In the genomic region with DNA sequence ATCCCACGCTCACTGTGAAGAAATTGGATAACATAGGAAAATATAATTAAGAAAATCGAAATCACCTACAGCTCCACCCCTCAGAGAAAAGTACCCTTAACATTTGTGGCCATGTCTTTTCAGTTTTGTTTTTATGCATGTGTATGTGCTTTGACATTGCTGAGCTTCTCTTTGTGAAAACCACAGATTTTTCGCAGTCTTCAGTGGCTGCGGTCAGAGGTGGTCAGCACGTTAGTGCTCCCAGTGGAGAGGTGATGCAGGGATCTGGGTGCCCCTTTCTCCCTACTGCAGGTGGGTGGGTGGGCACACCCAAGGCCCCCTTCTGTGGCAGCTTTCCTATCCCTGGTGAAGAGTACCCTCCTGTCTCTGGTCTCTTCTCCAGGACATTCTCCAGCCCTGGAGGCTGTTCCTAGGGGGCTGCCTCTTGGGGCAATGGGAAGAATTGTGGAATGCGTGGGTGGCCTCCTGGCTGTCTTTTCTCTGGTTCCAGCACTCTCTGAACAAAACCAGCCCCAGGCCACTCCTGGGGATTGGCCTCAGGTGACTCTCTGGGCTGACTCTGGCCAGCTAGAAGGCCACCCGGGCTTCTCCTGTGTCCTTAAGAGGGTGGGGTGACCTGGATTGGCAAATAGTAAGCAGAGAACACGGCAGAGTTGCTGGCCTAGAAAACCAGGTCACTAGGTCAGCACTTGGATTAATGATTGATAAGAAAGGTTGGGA, we compare ENCODE assay signal across 1 cellular context.
TF ChIP-seq lines count a peak whose summit lies in the region.

No MANE protein-coding gene starts in this region.

TF ChIP-seq in HepG2, 621 proteins besides CTCF, POLR2A, EP300 and RAD21 (continued from another document and continues in another):
- TF ChIP-seq, protein P1, sequence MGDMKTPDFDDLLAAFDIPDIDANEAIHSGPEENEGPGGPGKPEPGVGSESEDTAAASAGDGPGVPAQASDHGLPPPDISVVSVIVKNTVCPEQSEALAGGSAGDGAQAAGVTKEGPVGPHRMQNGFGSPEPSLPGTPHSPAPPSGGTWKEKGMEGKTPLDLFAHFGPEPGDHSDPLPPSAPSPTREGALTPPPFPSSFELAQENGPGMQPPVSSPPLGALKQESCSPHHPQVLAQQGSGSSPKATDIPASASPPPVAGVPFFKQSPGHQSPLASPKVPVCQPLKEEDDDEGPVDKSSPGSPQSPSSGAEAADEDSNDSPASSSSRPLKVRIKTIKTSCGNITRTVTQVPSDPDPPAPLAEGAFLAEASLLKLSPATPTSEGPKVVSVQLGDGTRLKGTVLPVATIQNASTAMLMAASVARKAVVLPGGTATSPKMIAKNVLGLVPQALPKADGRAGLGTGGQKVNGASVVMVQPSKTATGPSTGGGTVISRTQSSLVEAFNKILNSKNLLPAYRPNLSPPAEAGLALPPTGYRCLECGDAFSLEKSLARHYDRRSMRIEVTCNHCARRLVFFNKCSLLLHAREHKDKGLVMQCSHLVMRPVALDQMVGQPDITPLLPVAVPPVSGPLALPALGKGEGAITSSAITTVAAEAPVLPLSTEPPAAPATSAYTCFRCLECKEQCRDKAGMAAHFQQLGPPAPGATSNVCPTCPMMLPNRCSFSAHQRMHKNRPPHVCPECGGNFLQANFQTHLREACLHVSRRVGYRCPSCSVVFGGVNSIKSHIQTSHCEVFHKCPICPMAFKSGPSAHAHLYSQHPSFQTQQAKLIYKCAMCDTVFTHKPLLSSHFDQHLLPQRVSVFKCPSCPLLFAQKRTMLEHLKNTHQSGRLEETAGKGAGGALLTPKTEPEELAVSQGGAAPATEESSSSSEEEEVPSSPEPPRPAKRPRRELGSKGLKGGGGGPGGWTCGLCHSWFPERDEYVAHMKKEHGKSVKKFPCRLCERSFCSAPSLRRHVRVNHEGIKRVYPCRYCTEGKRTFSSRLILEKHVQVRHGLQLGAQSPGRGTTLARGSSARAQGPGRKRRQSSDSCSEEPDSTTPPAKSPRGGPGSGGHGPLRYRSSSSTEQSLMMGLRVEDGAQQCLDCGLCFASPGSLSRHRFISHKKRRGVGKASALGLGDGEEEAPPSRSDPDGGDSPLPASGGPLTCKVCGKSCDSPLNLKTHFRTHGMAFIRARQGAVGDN (CRISPR knock-in tag; IDR thresholded peaks at IDR 0.05), result peak; percentile 56
- TF ChIP-seq ARNT (IDR thresholded peaks at IDR 0.05) (no peak), ZKSCAN8 (CRISPR knock-in tag; IDR thresholded peaks at IDR 0.05; ENCODE audit: borderline replicate concordance) (no peak), HNRNPK (IDR thresholded peaks at IDR 0.05; ENCODE audit: low read depth, low read length, poor library complexity, severe bottlenecking) (no peak), PCBP2 (optimal IDR thresholded peaks at IDR 0.05; ENCODE audit: low read depth, low read length, poor library complexity, severe bottlenecking) (no peak), MED1 (CRISPR knock-in tag; IDR thresholded peaks at IDR 0.05) (peak; percentile 81), HNRNPH1 (optimal IDR thresholded peaks at IDR 0.05; ENCODE audit: low read depth, low read length) (no peak), CEBPG (CRISPR knock-in tag; IDR thresholded peaks at IDR 0.05) (peak; percentile 83), HNRNPLL (IDR thresholded peaks at IDR 0.05; ENCODE audit: low read depth, low read length, poor library complexity, severe bottlenecking) (no peak), PAF1 (CRISPR knock-in tag; IDR thresholded peaks at IDR 0.05) (no peak), HNF4G (IDR thresholded peaks at IDR 0.05; ENCODE audit: borderline replicate concordance, low read depth, low read length) (no peak), HNF4G (CRISPR knock-in tag; IDR thresholded peaks at IDR 0.05; ENCODE audit: borderline replicate concordance, low read depth) (no peak), REL (CRISPR knock-in tag; conservative IDR thresholded peaks at IDR 0.05) (no peak; the same call in 1 of the 2 replicates), HNF4A (CRISPR knock-in tag; IDR thresholded peaks at IDR 0.05) (peak; percentile 61; the same call in 1 of the 2 replicates), MIXL1 (CRISPR knock-in tag; IDR thresholded peaks at IDR 0.05) (no peak), POGZ (CRISPR knock-in tag; IDR thresholded peaks at IDR 0.05) (peak; percentile 55; the same call in 1 of the 2 replicates), ZNF83 (CRISPR knock-in tag; IDR thresholded peaks at IDR 0.05; ENCODE audit: borderline replicate concordance) (no peak), NFYB (CRISPR knock-in tag; IDR thresholded peaks at IDR 0.05) (0 out of 2 replicates have a peak, but pooled peaks have one; percentile 45), RBM22 (optimal IDR thresholded peaks at IDR 0.05; ENCODE audit: low read length) (no peak), ZNF3 (CRISPR knock-in tag; IDR thresholded peaks at IDR 0.05) (no peak), BCL6 (CRISPR knock-in tag; IDR thresholded peaks at IDR 0.05) (peak; percentile 95), TEAD2 (CRISPR knock-in tag; IDR thresholded peaks at IDR 0.05) (no peak), HOXD1 (CRISPR knock-in tag; IDR thresholded peaks at IDR 0.05) (no peak), SRSF1 (optimal IDR thresholded peaks at IDR 0.05; ENCODE audit: low read depth, low read length) (no peak), MEF2D (CRISPR knock-in tag; IDR thresholded peaks at IDR 0.05) (0 out of 2 replicates have a peak, but pooled peaks have one; percentile 17), RXRB (CRISPR knock-in tag; IDR thresholded peaks at IDR 0.05; ENCODE audit: borderline replicate concordance) (peak; percentile 99), ELF4 (CRISPR knock-in tag; IDR thresholded peaks at IDR 0.05; ENCODE audit: borderline replicate concordance) (no peak)
- TF ChIP-seq, protein P2, sequence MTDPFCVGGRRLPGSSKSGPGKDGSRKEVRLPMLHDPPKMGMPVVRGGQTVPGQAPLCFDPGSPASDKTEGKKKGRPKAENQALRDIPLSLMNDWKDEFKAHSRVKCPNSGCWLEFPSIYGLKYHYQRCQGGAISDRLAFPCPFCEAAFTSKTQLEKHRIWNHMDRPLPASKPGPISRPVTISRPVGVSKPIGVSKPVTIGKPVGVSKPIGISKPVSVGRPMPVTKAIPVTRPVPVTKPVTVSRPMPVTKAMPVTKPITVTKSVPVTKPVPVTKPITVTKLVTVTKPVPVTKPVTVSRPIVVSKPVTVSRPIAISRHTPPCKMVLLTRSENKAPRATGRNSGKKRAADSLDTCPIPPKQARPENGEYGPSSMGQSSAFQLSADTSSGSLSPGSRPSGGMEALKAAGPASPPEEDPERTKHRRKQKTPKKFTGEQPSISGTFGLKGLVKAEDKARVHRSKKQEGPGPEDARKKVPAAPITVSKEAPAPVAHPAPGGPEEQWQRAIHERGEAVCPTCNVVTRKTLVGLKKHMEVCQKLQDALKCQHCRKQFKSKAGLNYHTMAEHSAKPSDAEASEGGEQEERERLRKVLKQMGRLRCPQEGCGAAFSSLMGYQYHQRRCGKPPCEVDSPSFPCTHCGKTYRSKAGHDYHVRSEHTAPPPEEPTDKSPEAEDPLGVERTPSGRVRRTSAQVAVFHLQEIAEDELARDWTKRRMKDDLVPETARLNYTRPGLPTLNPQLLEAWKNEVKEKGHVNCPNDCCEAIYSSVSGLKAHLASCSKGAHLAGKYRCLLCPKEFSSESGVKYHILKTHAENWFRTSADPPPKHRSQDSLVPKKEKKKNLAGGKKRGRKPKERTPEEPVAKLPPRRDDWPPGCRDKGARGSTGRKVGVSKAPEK (CRISPR knock-in tag; IDR thresholded peaks at IDR 0.05; ENCODE audit: borderline replicate concordance), result no peak
- TF ChIP-seq, protein P3, sequence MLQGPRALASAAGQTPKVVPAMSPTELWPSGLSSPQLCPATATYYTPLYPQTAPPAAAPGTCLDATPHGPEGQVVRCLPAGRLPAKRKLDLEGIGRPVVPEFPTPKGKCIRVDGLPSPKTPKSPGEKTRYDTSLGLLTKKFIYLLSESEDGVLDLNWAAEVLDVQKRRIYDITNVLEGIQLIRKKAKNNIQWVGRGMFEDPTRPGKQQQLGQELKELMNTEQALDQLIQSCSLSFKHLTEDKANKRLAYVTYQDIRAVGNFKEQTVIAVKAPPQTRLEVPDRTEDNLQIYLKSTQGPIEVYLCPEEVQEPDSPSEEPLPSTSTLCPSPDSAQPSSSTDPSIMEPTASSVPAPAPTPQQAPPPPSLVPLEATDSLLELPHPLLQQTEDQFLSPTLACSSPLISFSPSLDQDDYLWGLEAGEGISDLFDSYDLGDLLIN (CRISPR knock-in tag; IDR thresholded peaks at IDR 0.05; ENCODE audit: borderline replicate concordance), result no peak
- TF ChIP-seq, protein P4, sequence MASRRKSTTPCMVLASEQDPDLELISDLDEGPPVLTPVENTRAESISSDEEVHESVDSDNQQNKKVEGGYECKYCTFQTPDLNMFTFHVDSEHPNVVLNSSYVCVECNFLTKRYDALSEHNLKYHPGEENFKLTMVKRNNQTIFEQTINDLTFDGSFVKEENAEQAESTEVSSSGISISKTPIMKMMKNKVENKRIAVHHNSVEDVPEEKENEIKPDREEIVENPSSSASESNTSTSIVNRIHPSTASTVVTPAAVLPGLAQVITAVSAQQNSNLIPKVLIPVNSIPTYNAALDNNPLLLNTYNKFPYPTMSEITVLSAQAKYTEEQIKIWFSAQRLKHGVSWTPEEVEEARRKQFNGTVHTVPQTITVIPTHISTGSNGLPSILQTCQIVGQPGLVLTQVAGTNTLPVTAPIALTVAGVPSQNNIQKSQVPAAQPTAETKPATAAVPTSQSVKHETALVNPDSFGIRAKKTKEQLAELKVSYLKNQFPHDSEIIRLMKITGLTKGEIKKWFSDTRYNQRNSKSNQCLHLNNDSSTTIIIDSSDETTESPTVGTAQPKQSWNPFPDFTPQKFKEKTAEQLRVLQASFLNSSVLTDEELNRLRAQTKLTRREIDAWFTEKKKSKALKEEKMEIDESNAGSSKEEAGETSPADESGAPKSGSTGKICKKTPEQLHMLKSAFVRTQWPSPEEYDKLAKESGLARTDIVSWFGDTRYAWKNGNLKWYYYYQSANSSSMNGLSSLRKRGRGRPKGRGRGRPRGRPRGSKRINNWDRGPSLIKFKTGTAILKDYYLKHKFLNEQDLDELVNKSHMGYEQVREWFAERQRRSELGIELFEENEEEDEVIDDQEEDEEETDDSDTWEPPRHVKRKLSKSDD (CRISPR knock-in tag; IDR thresholded peaks at IDR 0.05; ENCODE audit: low read depth), result 0 out of 2 replicates have a peak, but pooled peaks have one; percentile 38
- TF ChIP-seq, protein P5, sequence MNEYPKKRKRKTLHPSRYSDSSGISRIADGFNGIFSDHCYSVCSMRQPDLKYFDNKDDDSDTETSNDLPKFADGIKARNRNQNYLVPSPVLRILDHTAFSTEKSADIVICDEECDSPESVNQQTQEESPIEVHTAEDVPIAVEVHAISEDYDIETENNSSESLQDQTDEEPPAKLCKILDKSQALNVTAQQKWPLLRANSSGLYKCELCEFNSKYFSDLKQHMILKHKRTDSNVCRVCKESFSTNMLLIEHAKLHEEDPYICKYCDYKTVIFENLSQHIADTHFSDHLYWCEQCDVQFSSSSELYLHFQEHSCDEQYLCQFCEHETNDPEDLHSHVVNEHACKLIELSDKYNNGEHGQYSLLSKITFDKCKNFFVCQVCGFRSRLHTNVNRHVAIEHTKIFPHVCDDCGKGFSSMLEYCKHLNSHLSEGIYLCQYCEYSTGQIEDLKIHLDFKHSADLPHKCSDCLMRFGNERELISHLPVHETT (CRISPR knock-in tag; conservative IDR thresholded peaks at IDR 0.05), result no peak
- TF ChIP-seq, protein P6, sequence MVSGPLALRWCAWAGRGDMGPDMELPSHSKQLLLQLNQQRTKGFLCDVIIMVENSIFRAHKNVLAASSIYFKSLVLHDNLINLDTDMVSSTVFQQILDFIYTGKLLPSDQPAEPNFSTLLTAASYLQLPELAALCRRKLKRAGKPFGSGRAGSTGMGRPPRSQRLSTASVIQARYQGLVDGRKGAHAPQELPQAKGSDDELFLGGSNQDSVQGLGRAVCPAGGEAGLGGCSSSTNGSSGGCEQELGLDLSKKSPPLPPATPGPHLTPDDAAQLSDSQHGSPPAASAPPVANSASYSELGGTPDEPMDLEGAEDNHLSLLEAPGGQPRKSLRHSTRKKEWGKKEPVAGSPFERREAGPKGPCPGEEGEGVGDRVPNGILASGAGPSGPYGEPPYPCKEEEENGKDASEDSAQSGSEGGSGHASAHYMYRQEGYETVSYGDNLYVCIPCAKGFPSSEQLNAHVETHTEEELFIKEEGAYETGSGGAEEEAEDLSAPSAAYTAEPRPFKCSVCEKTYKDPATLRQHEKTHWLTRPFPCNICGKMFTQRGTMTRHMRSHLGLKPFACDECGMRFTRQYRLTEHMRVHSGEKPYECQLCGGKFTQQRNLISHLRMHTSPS (CRISPR knock-in tag; IDR thresholded peaks at IDR 0.05; ENCODE audit: low read depth), result no peak
- TF ChIP-seq, protein P7, sequence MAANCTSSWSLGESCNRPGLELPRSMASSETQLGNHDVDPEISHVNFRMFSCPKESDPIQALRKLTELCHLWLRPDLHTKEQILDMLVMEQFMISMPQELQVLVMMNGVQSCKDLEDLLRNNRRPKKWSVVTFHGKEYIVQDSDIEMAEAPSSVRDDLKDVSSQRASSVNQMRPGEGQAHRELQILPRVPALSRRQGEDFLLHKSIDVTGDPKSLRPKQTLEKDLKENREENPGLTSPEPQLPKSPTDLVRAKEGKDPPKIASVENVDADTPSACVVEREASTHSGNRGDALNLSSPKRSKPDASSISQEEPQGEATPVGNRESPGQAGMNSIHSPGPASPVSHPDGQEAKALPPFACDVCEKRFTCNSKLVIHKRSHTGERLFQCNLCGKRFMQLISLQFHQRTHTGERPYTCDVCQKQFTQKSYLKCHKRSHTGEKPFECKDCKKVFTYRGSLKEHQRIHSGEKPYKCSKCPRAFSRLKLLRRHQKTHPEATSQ (CRISPR knock-in tag; IDR thresholded peaks at IDR 0.05; ENCODE audit: borderline replicate concordance), result peak; percentile 65; the same call in 1 of the 2 replicates
- TF ChIP-seq, protein P8, sequence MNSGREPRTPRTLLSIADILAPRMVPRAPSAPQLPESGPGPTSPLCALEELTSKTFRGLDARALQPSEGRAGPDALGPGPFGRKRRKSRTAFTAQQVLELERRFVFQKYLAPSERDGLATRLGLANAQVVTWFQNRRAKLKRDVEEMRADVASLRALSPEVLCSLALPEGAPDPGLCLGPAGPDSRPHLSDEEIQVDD (CRISPR knock-in tag; IDR thresholded peaks at IDR 0.05; ENCODE audit: borderline replicate concordance), result no peak
